In the genomic region with DNA sequence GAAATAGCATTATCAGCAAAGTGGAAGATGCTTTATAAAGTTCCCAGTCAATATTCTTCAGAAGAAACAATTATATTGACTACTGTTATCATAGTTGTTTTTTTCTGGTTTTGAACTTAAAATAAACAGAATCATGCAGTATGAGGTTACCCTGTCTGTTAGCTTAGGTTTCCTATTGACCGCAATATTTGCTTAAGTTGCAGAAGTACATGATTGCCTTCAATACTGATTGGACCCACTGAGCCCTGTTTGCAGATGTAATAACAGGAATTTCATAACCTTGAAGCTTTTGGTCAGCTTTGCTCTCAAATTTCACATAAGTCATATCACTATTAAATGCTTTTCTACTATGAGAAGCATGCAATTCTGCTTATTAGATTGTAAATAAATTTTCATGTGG, we compare ENCODE assay signal across 24 cellular contexts.
DNase-seq lines count a peak whose midpoint lies in the region; ATAC-seq and TF ChIP-seq lines count a peak whose summit lies in the region.
"Had no signal": no experiment of that assay in that cellular context is flagged by ENCODE, and none has a peak within 500 bp of the region (broad histone marks: within the 10 kb centered on the region; RNA-seq: fewer than 3 reads in every experiment).

No MANE protein-coding gene starts in this region.

- H3K9me3 Mint-ChIP-seq in stimulated activated effector memory CD8-positive, alpha-beta T cell treated with anti-CD3 and anti-CD28 coated beads, Interleukin-12 subunit alpha, Interleukin-12 subunit beta, amount 100 ng/mL, for 72 hours = peaks cover 18% of the 10 kb centered on the region
- H3K9me3 Mint-ChIP-seq in activated CD4-positive, alpha-beta T cell treated with anti-CD3 and anti-CD28 coated beads, Interleukin-2, amount 10 ng/mL, durations not matched to agents 24 days and 14 days = no peaks in the 10 kb centered on the region
- H3K9me3 Mint-ChIP-seq: T-helper 2 cell treated with Interferon-gamma antibody and Interleukin-4, amounts not matched to agents 5 μg/mL and 100 μg/mL, for 36 hours had no signal

- no peak overlapping the region for H3K27ac ChIP-seq in vagina
- H3K27ac ChIP-seq: esophagus muscularis mucosa, SJSA1, testis had no signal

- intact Hi-C loops in vagina (cut with DNase I) = no loop called here
- intact Hi-C loops in activated CD4-positive, alpha-beta T cell treated with anti-CD3 and anti-CD28 coated beads, Interleukin-2, amount 10 ng/mL, durations not matched to agents 24 days and 14 days (cut with micrococcal nuclease) = no loop called here

- no peak for DNase-seq in stimulated activated effector memory CD8-positive, alpha-beta T cell treated with anti-CD3 and anti-CD28 coated beads, Interleukin-12 subunit alpha, Interleukin-12 subunit beta, amount 100 ng/mL, for 72 hours (ENCODE audit: low spot score in 2 of 2)
- no peak for DNase-seq in vagina (ENCODE audit: extremely low spot score in 2 of 2)
- DNase-seq in activated CD4-positive, alpha-beta T cell treated with anti-CD3 and anti-CD28 coated beads, Interleukin-2, amount 10 ng/mL, durations not matched to agents 24 days and 14 days = no peak
- DNase-seq: activated B cell treated with CpG ODN at 0.5 μM for 24 hours; activated CD8-positive, alpha-beta T cell treated with anti-CD3 and anti-CD28 coated beads for 36 hours; activated naive CD4-positive, alpha-beta T cell treated with anti-CD3 and anti-CD28 coated beads, Interleukin-2, amount 10 ng/mL, durations not matched to agents 7 days and 5 days; activated T-cell treated with anti-CD3 and anti-CD28 coated beads, Interleukin-2, amount 50 U/mL, for 4 hours; anterior cingulate cortex; CD8-positive, alpha-beta memory T cell; DMS79; effector CD4-positive, alpha-beta T cell; NCI-H1092; NCI-H526 treated with DMSO at 0.1 percent for 48 hours; right cardiac atrium; testis had no signal

- H3K4me1 Mint-ChIP-seq in stimulated activated effector memory CD8-positive, alpha-beta T cell treated with anti-CD3 and anti-CD28 coated beads, Interleukin-12 subunit alpha, Interleukin-12 subunit beta, amount 100 ng/mL, for 72 hours = no peaks in the 10 kb centered on the region
- H3K4me1 Mint-ChIP-seq in activated CD4-positive, alpha-beta T cell treated with anti-CD3 and anti-CD28 coated beads, Interleukin-2, amount 10 ng/mL, durations not matched to agents 24 days and 14 days = no peaks in the 10 kb centered on the region
- H3K4me1 Mint-ChIP-seq: activated B cell treated with CpG ODN at 0.5 μM for 24 hours; activated naive CD4-positive, alpha-beta T cell treated with anti-CD3 and anti-CD28 coated beads, Interleukin-2, amount 10 ng/mL, durations not matched to agents 7 days and 5 days; CD8-positive, alpha-beta memory T cell; central memory CD8-positive, alpha-beta T cell had no signal

- no peak overlapping the region for H3K4me3 ChIP-seq in vagina
- H3K4me3 ChIP-seq: esophagus muscularis mucosa, SJSA1, testis had no signal

- TF ChIP-seq CTCF in vagina (IDR thresholded peaks at IDR 0.05) = no peak

- no peak for TF ChIP-seq POLR2A in vagina (IDR thresholded peaks at IDR 0.05)

- no peak overlapping the region for H3K27ac Mint-ChIP-seq in stimulated activated effector memory CD8-positive, alpha-beta T cell treated with anti-CD3 and anti-CD28 coated beads, Interleukin-12 subunit alpha, Interleukin-12 subunit beta, amount 100 ng/mL, for 72 hours
- no peak overlapping the region for H3K27ac Mint-ChIP-seq in activated CD4-positive, alpha-beta T cell treated with anti-CD3 and anti-CD28 coated beads, Interleukin-2, amount 10 ng/mL, durations not matched to agents 24 days and 14 days
- H3K27ac Mint-ChIP-seq: activated B cell treated with CpG ODN at 0.5 μM for 24 hours; activated CD8-positive, alpha-beta T cell treated with anti-CD3 and anti-CD28 coated beads for 36 hours; activated naive CD4-positive, alpha-beta T cell treated with anti-CD3 and anti-CD28 coated beads, Interleukin-2, amount 10 ng/mL, durations not matched to agents 7 days and 5 days; CD8-positive, alpha-beta memory T cell; T-helper 2 cell treated with Interferon-gamma antibody and Interleukin-4, amounts not matched to agents 5 μg/mL and 100 μg/mL, for 36 hours had no signal

- no peak overlapping the region for H3K4me3 Mint-ChIP-seq in stimulated activated effector memory CD8-positive, alpha-beta T cell treated with anti-CD3 and anti-CD28 coated beads, Interleukin-12 subunit alpha, Interleukin-12 subunit beta, amount 100 ng/mL, for 72 hours
- H3K4me3 Mint-ChIP-seq in activated CD4-positive, alpha-beta T cell treated with anti-CD3 and anti-CD28 coated beads, Interleukin-2, amount 10 ng/mL, durations not matched to agents 24 days and 14 days = no peak overlapping the region
- H3K4me3 Mint-ChIP-seq: activated B cell treated with CpG ODN at 0.5 μM for 24 hours; activated CD8-positive, alpha-beta T cell treated with anti-CD3 and anti-CD28 coated beads for 36 hours; activated naive CD4-positive, alpha-beta T cell treated with anti-CD3 and anti-CD28 coated beads, Interleukin-2, amount 10 ng/mL, durations not matched to agents 7 days and 5 days; activated T-cell treated with anti-CD3 and anti-CD28 coated beads, Interleukin-2, amount 50 U/mL, for 4 hours; CD8-positive, alpha-beta memory T cell; central memory CD8-positive, alpha-beta T cell; T-helper 2 cell treated with Interferon-gamma antibody and Interleukin-4, amounts not matched to agents 5 μg/mL and 100 μg/mL, for 36 hours had no signal

- H3K9me3 ChIP-seq in vagina = no peaks in the 10 kb centered on the region
- H3K9me3 ChIP-seq: esophagus muscularis mucosa, SJSA1, testis had no signal

- no peaks in the 10 kb centered on the region for H3K36me3 Mint-ChIP-seq in stimulated activated effector memory CD8-positive, alpha-beta T cell treated with anti-CD3 and anti-CD28 coated beads, Interleukin-12 subunit alpha, Interleukin-12 subunit beta, amount 100 ng/mL, for 72 hours
- H3K36me3 Mint-ChIP-seq in activated CD4-positive, alpha-beta T cell treated with anti-CD3 and anti-CD28 coated beads, Interleukin-2, amount 10 ng/mL, durations not matched to agents 24 days and 14 days (ENCODE audit: low read depth) = no peaks in the 10 kb centered on the region
- H3K36me3 Mint-ChIP-seq: activated naive CD4-positive, alpha-beta T cell treated with anti-CD3 and anti-CD28 coated beads, Interleukin-2, amount 10 ng/mL, durations not matched to agents 7 days and 5 days; CD8-positive, alpha-beta memory T cell had no signal

- no peaks in the 10 kb centered on the region for H3K4me1 ChIP-seq in vagina
- H3K4me1 ChIP-seq: esophagus muscularis mucosa, SJSA1, testis had no signal

- H3K36me3 ChIP-seq in vagina = no peaks in the 10 kb centered on the region
- H3K36me3 ChIP-seq: esophagus muscularis mucosa, SJSA1 had no signal

- no peaks in the 10 kb centered on the region for H3K27me3 Mint-ChIP-seq in activated CD4-positive, alpha-beta T cell treated with anti-CD3 and anti-CD28 coated beads, Interleukin-2, amount 10 ng/mL, durations not matched to agents 24 days and 14 days
- H3K27me3 Mint-ChIP-seq: activated B cell treated with CpG ODN at 0.5 μM for 24 hours; activated CD8-positive, alpha-beta T cell treated with anti-CD3 and anti-CD28 coated beads for 36 hours; activated naive CD4-positive, alpha-beta T cell treated with anti-CD3 and anti-CD28 coated beads, Interleukin-2, amount 10 ng/mL, durations not matched to agents 7 days and 5 days; CD8-positive, alpha-beta memory T cell; central memory CD8-positive, alpha-beta T cell had no signal

- H3K27me3 ChIP-seq in vagina = no peaks in the 10 kb centered on the region
- H3K27me3 ChIP-seq: esophagus muscularis mucosa, SJSA1, testis had no signal

- ATAC-seq in GM18519 (IDR thresholded peaks at IDR 0.05; ENCODE audit: low FRiP score, unreplicated experiment) = peak; percentile 61
- ATAC-seq in GM19397 (IDR thresholded peaks at IDR 0.05; ENCODE audit: unreplicated experiment) = peak; percentile 92
- ATAC-seq in HG03025 (IDR thresholded peaks at IDR 0.05; ENCODE audit: low FRiP score, unreplicated experiment) = peak; percentile 80
- ATAC-seq in HG03565 (IDR thresholded peaks at IDR 0.05; ENCODE audit: unreplicated experiment) = peak; percentile 75
- no peak for ATAC-seq in stimulated activated effector memory CD8-positive, alpha-beta T cell treated with anti-CD3 and anti-CD28 coated beads, Interleukin-12 subunit alpha, Interleukin-12 subunit beta, amount 100 ng/mL, for 72 hours
- ATAC-seq: activated CD8-positive, alpha-beta T cell treated with anti-CD3 and anti-CD28 coated beads for 36 hours; activated T-cell treated with anti-CD3 and anti-CD28 coated beads, Interleukin-2, amount 50 U/mL, for 4 hours; Panc1; right cardiac atrium had no signal
